Comparison of ENCODE assay signal across 18 cellular contexts in the genomic region with DNA sequence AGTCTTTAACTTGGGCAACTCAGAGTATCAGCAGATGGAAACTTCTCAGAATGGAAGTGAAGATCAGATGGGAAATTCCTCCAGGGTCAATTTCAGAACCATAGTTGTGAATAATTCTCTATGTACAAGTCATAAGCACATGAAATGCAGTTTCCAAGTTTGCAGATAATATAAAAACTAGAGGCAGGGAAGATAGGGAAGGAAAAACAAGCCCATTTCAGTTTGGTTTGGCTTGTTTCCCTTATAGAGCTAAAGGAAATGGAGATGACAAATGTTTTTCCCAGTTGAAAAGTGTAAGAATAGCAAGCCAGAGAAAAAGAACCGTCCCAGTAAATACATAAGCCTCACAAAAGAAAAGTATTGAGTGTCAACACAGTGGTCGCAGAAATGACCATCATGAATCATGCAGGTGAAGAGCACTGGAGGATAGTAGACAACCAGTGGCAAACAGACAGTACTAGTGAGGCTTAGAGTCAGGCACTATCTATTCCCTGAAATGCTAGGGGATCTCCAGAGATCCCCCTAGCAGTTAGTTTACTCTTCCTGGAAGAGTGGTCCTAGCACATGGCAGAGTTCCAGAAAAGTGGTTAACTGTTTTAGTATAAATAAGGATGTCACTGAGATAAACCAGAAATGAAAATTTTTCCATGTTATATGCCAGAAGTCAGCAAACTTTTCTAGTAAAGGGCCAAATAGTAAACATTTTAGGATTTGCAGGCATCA.
A peak's percentile ranks its signal among the peaks of the same experiment; 100 is the strongest.
DNase-seq lines count a peak whose midpoint lies in the region; ATAC-seq, FAIRE-seq and TF ChIP-seq lines count a peak whose summit lies in the region.
"Had no signal": no experiment of that assay in that cellular context is flagged by ENCODE, and none has a peak within 500 bp of the region (broad histone marks: within the 10 kb centered on the region; RNA-seq: fewer than 3 reads in every experiment).

No MANE protein-coding gene starts in this region.

- no peak overlapping the region for H3K4ac ChIP-seq in mesendoderm (ENCODE audit: low read depth, low read length)

- H3K4me1 Mint-ChIP-seq in astrocyte (ENCODE audit: low read depth, unreplicated experiment): peaks cover 5% of the 10 kb centered on the region
- H3K4me1 Mint-ChIP-seq: activated CD4-positive, alpha-beta T cell treated with anti-CD3 and anti-CD28 coated beads, Interleukin-2, amount 10 ng/mL, durations not matched to agents 7 days and 5 days had no signal

- H3K27ac ChIP-seq in astrocyte (ENCODE audit: low read depth, low read length): no peak overlapping the region
- H3K27ac ChIP-seq in mesendoderm (ENCODE audit: low read depth, low read length): no peak overlapping the region
- peak overlapping the region; percentile 54 to 56 for H3K27ac ChIP-seq in thoracic aorta
- H3K27ac ChIP-seq: epithelial cell of prostate had no signal

- no peak overlapping the region for H2AK5ac ChIP-seq in mesendoderm (ENCODE audit: low read length)

- peaks cover 13% of the 10 kb centered on the region for H3K36me3 ChIP-seq in astrocyte (ENCODE audit: insufficient read depth, low read length)
- no peaks in the 10 kb centered on the region for H3K36me3 ChIP-seq in mesendoderm (ENCODE audit: control insufficient read depth, insufficient read depth, low read length)
- no peaks in the 10 kb centered on the region for H3K36me3 ChIP-seq in thoracic aorta

- H3K4me3 ChIP-seq in astrocyte (ENCODE audit: insufficient read depth, low read depth, low read length) (no peak overlapping the region), mesendoderm (ENCODE audit: low read length) (no peak overlapping the region), thoracic aorta (no peak overlapping the region)
- H3K4me3 ChIP-seq: skin epidermis, testis had no signal

- DNase-seq in astrocyte (ENCODE audit: low read depth) (peak; percentile 61), fibroblast of gingiva (ENCODE audit: low read depth) (peak; percentile 7), mesendoderm (no peak), thoracic aorta (ENCODE audit: low spot score) (no peak), SW480 (ENCODE audit: low spot score) (no peak), germinal center (ENCODE audit: low spot score) (no peak)
- DNase-seq: activated CD4-positive, alpha-beta T cell treated with anti-CD3 and anti-CD28 coated beads, Interleukin-2, amount 10 ng/mL, durations not matched to agents 7 days and 5 days; CD8-positive, alpha-beta T cell; GF-D8; NCI-H1092; NCI-H446 treated with DMSO at 0.1 percent for 48 hours; testis had no signal

- H3K4me1 ChIP-seq in astrocyte (ENCODE audit: insufficient read depth, low read length): peaks cover 21% of the 10 kb centered on the region
- H3K4me1 ChIP-seq in mesendoderm (ENCODE audit: control insufficient read depth, low read depth, low read length): no peaks in the 10 kb centered on the region
- H3K4me1 ChIP-seq in thoracic aorta (ENCODE audit: control insufficient read depth in 1 of 2, low read depth in 2 of 2): peaks cover 19 to 40% of the 10 kb centered on the region in 2 donors

- H3K9ac ChIP-seq in astrocyte (ENCODE audit: low read length) (no peak overlapping the region), mesendoderm (ENCODE audit: low read length) (no peak overlapping the region)

- H3K27me3 ChIP-seq in astrocyte (ENCODE audit: insufficient read depth, low read length) (no peaks in the 10 kb centered on the region), mesendoderm (ENCODE audit: insufficient read depth, low read length, poor library complexity) (no peaks in the 10 kb centered on the region), thoracic aorta (replicated peaks; ENCODE audit: insufficient read depth) (no peaks in the 10 kb centered on the region)
- H3K27me3 ChIP-seq: testis had no signal

- no peaks in the 10 kb centered on the region for H4K20me1 ChIP-seq in astrocyte (ENCODE audit: insufficient read depth, low read length)

- peaks cover 2% of the 10 kb centered on the region for H3K9me3 Mint-ChIP-seq in astrocyte (ENCODE audit: unreplicated experiment)
- H3K9me3 Mint-ChIP-seq: activated CD4-positive, alpha-beta T cell treated with anti-CD3 and anti-CD28 coated beads, Interleukin-2, amount 10 ng/mL, durations not matched to agents 7 days and 5 days; CD8-positive, alpha-beta T cell; T-helper 2 cell treated with Interferon-gamma antibody and Interleukin-4, amounts not matched to agents 5 μg/mL and 100 μg/mL, for 36 hours had no signal

- no peak overlapping the region for H3K23ac ChIP-seq in mesendoderm (ENCODE audit: low read length)

- H3K27me3 Mint-ChIP-seq in astrocyte (ENCODE audit: low read depth, unreplicated experiment): no peaks in the 10 kb centered on the region
- H3K27me3 Mint-ChIP-seq: activated CD4-positive, alpha-beta T cell treated with anti-CD3 and anti-CD28 coated beads, Interleukin-2, amount 10 ng/mL, durations not matched to agents 7 days and 5 days had no signal

- no peak overlapping the region for H3K4me3 Mint-ChIP-seq in astrocyte (ENCODE audit: unreplicated experiment)
- H3K4me3 Mint-ChIP-seq: activated CD4-positive, alpha-beta T cell treated with anti-CD3 and anti-CD28 coated beads, Interleukin-2, amount 10 ng/mL, durations not matched to agents 7 days and 5 days; CD8-positive, alpha-beta T cell; T-helper 2 cell treated with Interferon-gamma antibody and Interleukin-4, amounts not matched to agents 5 μg/mL and 100 μg/mL, for 36 hours had no signal

- no peak overlapping the region for H3K18ac ChIP-seq in mesendoderm (ENCODE audit: low read length)

- H3K4me2 ChIP-seq in astrocyte (ENCODE audit: low read length) (peak overlapping the region; percentile 24), mesendoderm (ENCODE audit: low read length) (no peak overlapping the region)

- no peak overlapping the region for H2BK5ac ChIP-seq in mesendoderm (ENCODE audit: low read length)

- WGBS in mesendoderm (ENCODE audit: extremely low coverage, insufficient coverage, low lambda C conversion rate): no CpG with 5 or more reads among the region's 2 CpGs

- no peak for TF ChIP-seq CTCF in astrocyte (IDR thresholded peaks at IDR 0.05; ENCODE audit: insufficient read depth, low read depth, low read length)
- no peak for TF ChIP-seq CTCF in thoracic aorta (IDR thresholded peaks at IDR 0.05)

- H2AFZ ChIP-seq in astrocyte (ENCODE audit: low read depth, low read length): no peak overlapping the region

- ATAC-seq in thoracic aorta (ENCODE audit: insufficient number of reproducible peaks, low FRiP score, low read depth) (no peak), HG02970 (IDR thresholded peaks at IDR 0.05; ENCODE audit: low FRiP score, unreplicated experiment) (no peak), HG03025 (IDR thresholded peaks at IDR 0.05; ENCODE audit: low FRiP score, unreplicated experiment) (no peak)
- ATAC-seq: CD8-positive, alpha-beta T cell had no signal

- H2BK15ac ChIP-seq in mesendoderm (replicated peaks; ENCODE audit: low read depth): no peak overlapping the region

- peak overlapping the region; percentile 27 for H3K27ac Mint-ChIP-seq in astrocyte (ENCODE audit: unreplicated experiment)
- H3K27ac Mint-ChIP-seq: activated CD4-positive, alpha-beta T cell treated with anti-CD3 and anti-CD28 coated beads, Interleukin-2, amount 10 ng/mL, durations not matched to agents 7 days and 5 days; CD8-positive, alpha-beta T cell; T-helper 2 cell treated with Interferon-gamma antibody and Interleukin-4, amounts not matched to agents 5 μg/mL and 100 μg/mL, for 36 hours had no signal

- no peak overlapping the region for H2BK120ac ChIP-seq in mesendoderm (ENCODE audit: low read depth, low read length)

- H4K8ac ChIP-seq in mesendoderm (ENCODE audit: low read depth, low read length): no peak overlapping the region

- H3K79me2 ChIP-seq in astrocyte (ENCODE audit: insufficient read depth, low read length): no peaks in the 10 kb centered on the region
- H3K79me2 ChIP-seq in mesendoderm (ENCODE audit: control insufficient read depth, insufficient read depth, low read length): no peaks in the 10 kb centered on the region

- H3K36me3 Mint-ChIP-seq in astrocyte (ENCODE audit: low read depth, unreplicated experiment): no peaks in the 10 kb centered on the region
- H3K36me3 Mint-ChIP-seq: CD8-positive, alpha-beta T cell had no signal

- no peak overlapping the region for H4K5ac ChIP-seq in mesendoderm (ENCODE audit: low read length)

- H3K56ac ChIP-seq in mesendoderm (ENCODE audit: low read length): peak overlapping the region; percentile 17

- no peaks in the 10 kb centered on the region for H3K9me3 ChIP-seq in astrocyte (ENCODE audit: insufficient read depth, low read depth, low read length)
- no peaks in the 10 kb centered on the region for H3K9me3 ChIP-seq in thoracic aorta
- H3K9me3 ChIP-seq: testis had no signal

- no peak for FAIRE-seq in astrocyte (lab: Jason Lieb, UNC)
- FAIRE-seq: RCC 7860 had no signal

- H3K79me1 ChIP-seq in mesendoderm (ENCODE audit: low read length): no peaks in the 10 kb centered on the region

Comparison
In these comparisons a context has a peak if more than half of its experiments do, and no peak if none do; other contexts are left out.
1. DNase-seq: peak in astrocyte (single experiment) and fibroblast of gingiva (single experiment); none in mesendoderm (single experiment), thoracic aorta (single experiment), SW480 (single experiment) and germinal center (single experiment).
2. H3K27ac ChIP-seq: peak in thoracic aorta (2 of 2); none in astrocyte (single experiment) and mesendoderm (single experiment).